8 cellular contexts compared by ENCODE assay signal in genomic region chr5:154140381-154140780, GRCh38.
"Had no signal": no experiment of that assay in that cellular context is flagged by ENCODE, and none has a peak within 500 bp of the region (broad histone marks: within the 10 kb centered on the region; RNA-seq: fewer than 3 reads in every experiment).

No MANE protein-coding gene starts in this region.

- ATAC-seq: HepG2 had no signal

- H3K4me3 ChIP-seq: GM23248 had no signal

- H3K9me3 Mint-ChIP-seq: IgD-negative memory B cell had no signal

- H3K9ac ChIP-seq: GM23248 had no signal

- H3K4me3 Mint-ChIP-seq: IgD-negative memory B cell had no signal

- H3K27ac ChIP-seq: GM23248, HL-60 had no signal

- H2AFZ ChIP-seq: GM23248 had no signal

- DNase-seq: GM23248, GOT3, H7, HCEC 1CT, KBM-7 had no signal
